In genomic region chr10:78510566-78511323, GRCh38 we compare ENCODE assay signal across 15 cellular contexts.
DNase-seq lines count a peak whose midpoint lies in the region; ATAC-seq and TF ChIP-seq lines count a peak whose summit lies in the region.
"Had no signal": no experiment of that assay in that cellular context is flagged by ENCODE, and none has a peak within 500 bp of the region (broad histone marks: within the 10 kb centered on the region; RNA-seq: fewer than 3 reads in every experiment).

No MANE protein-coding gene starts in this region.

- ATAC-seq in left cardiac atrium (peak; percentile 35 to 53), Right ventricle myocardium inferior (no peak), GM21515 (IDR thresholded peaks at IDR 0.05; ENCODE audit: unreplicated experiment) (no peak)
- ATAC-seq: body of pancreas; naive thymus-derived CD8-positive, alpha-beta T cell had no signal

- H3K4me3 ChIP-seq in mucosa of rectum (ENCODE audit: low read length in 2 of 2) (no peak overlapping the region), urinary bladder (ENCODE audit: low read depth, low read length) (no peak overlapping the region)
- H3K4me3 ChIP-seq: body of pancreas had no signal

- DNase-seq in left cardiac atrium (no peak), Right ventricle myocardium inferior (ENCODE audit: missing footprints) (no peak), chondrocyte (ENCODE audit: low spot score) (no peak), MCF 10A (ENCODE audit: unreplicated experiment) (no peak), OCI-M1 (lab: John Stamatoyannopoulos, UW) (no peak)
- DNase-seq: activated T-cell treated with anti-CD3 and anti-CD28 coated beads, Interleukin-2, amount 50 U/mL, for 72 hours; AML-193; body of pancreas; DND-41; naive thymus-derived CD8-positive, alpha-beta T cell; NCI-H2081 had no signal

- H3K36me3 ChIP-seq in mucosa of rectum (ENCODE audit: control insufficient read depth in 2 of 2, insufficient read depth in 2 of 2, low read length in 2 of 2): no peaks in the 10 kb centered on the region
- no peaks in the 10 kb centered on the region for H3K36me3 ChIP-seq in urinary bladder (ENCODE audit: insufficient read depth)

- no TSS peak for BruUV-seq in MCF 10A (replicated peaks; lab: Mats Ljungman, UMichigan)

- POLR2A ChIA-PET in MCF 10A (lab: Yijun Ruan, JAX): no interaction called here

- no peak overlapping the region for H3K4me3 Mint-ChIP-seq in chondrocyte (ENCODE audit: unreplicated experiment)
- H3K4me3 Mint-ChIP-seq in MCF 10A (ENCODE audit: unreplicated experiment): no peak overlapping the region
- H3K4me3 Mint-ChIP-seq: activated T-cell treated with anti-CD3 and anti-CD28 coated beads, Interleukin-2, amount 50 U/mL, for 72 hours; naive thymus-derived CD8-positive, alpha-beta T cell had no signal

- H3K27me3 Mint-ChIP-seq in chondrocyte (ENCODE audit: low read depth) (no peaks in the 10 kb centered on the region), MCF 10A (ENCODE audit: insufficient read depth, unreplicated experiment) (peaks cover 42% of the 10 kb centered on the region)

- peaks cover 0 to 5% of the 10 kb centered on the region in 2 donors for H3K4me1 ChIP-seq in mucosa of rectum (ENCODE audit: control insufficient read depth in 2 of 2, insufficient read depth in 2 of 2, low read length in 2 of 2)
- no peaks in the 10 kb centered on the region for H3K4me1 ChIP-seq in urinary bladder (ENCODE audit: insufficient read depth)

- intact Hi-C loops in left cardiac atrium (cut with DNase I) (no loop called here), Right ventricle myocardium inferior (cut with DNase I) (no loop called here), MCF 10A (cut with micrococcal nuclease) (no loop called here)

- no peaks in the 10 kb centered on the region for H3K9me3 ChIP-seq in mucosa of rectum (ENCODE audit: control insufficient read depth in 2 of 2, low read length in 2 of 2)
- H3K9me3 ChIP-seq: body of pancreas had no signal

- no peak overlapping the region for H3K9ac ChIP-seq in mucosa of rectum (ENCODE audit: low read depth in 1 of 2, low read length in 2 of 2)
- H3K9ac ChIP-seq: KMS-11 had no signal

- H3K27me3 ChIP-seq in mucosa of rectum (ENCODE audit: control insufficient read depth in 2 of 2, insufficient read depth in 2 of 2, low read length in 2 of 2): no peaks in the 10 kb centered on the region
- H3K27me3 ChIP-seq: body of pancreas had no signal

- H3K27ac Mint-ChIP-seq in chondrocyte (ENCODE audit: unreplicated experiment) (no peak overlapping the region), MCF 10A (ENCODE audit: low read depth, unreplicated experiment) (no peak overlapping the region)
- H3K27ac Mint-ChIP-seq: activated T-cell treated with anti-CD3 and anti-CD28 coated beads, Interleukin-2, amount 50 U/mL, for 72 hours; naive thymus-derived CD8-positive, alpha-beta T cell had no signal

- CTCF ChIA-PET in MCF 10A (lab: Yijun Ruan, JAX): no interaction called here

- 45% methylated on average over 12 of the region's 12 CpGs for WGBS in urinary bladder

- H3K27ac ChIP-seq in mucosa of rectum (ENCODE audit: low read depth in 2 of 2, low read length in 2 of 2): peak overlapping the region; percentile 7 to 8
- H3K27ac ChIP-seq in urinary bladder (ENCODE audit: low read depth): peak overlapping the region; percentile 58
- H3K27ac ChIP-seq: body of pancreas, KMS-11 had no signal

- no peaks in the 10 kb centered on the region for H3K36me3 Mint-ChIP-seq in chondrocyte (ENCODE audit: low read depth)
- no peaks in the 10 kb centered on the region for H3K36me3 Mint-ChIP-seq in MCF 10A (ENCODE audit: insufficient read depth, unreplicated experiment)
- H3K36me3 Mint-ChIP-seq: naive thymus-derived CD8-positive, alpha-beta T cell had no signal

- H3K9me3 Mint-ChIP-seq in chondrocyte (ENCODE audit: low read depth) (peaks cover 6% of the 10 kb centered on the region), MCF 10A (ENCODE audit: unreplicated experiment) (no peaks in the 10 kb centered on the region)
- H3K9me3 Mint-ChIP-seq: activated T-cell treated with anti-CD3 and anti-CD28 coated beads, Interleukin-2, amount 50 U/mL, for 72 hours; naive thymus-derived CD8-positive, alpha-beta T cell had no signal

- peaks cover 15% of the 10 kb centered on the region for H3K4me1 Mint-ChIP-seq in chondrocyte (ENCODE audit: low read depth)
- peaks cover 6% of the 10 kb centered on the region for H3K4me1 Mint-ChIP-seq in MCF 10A (ENCODE audit: insufficient read depth, unreplicated experiment)
- H3K4me1 Mint-ChIP-seq: naive thymus-derived CD8-positive, alpha-beta T cell had no signal

- TF ChIP-seq CTCF in chondrocyte (IDR thresholded peaks at IDR 0.05) (peak; percentile 8), MCF 10A (IDR thresholded peaks at IDR 0.05; ENCODE audit: unreplicated experiment) (no peak)

Comparison
In these comparisons a context has a peak if more than half of its experiments do, and no peak if none do; other contexts are left out.
1. ATAC-seq: peak in left cardiac atrium (2 of 2); none in Right ventricle myocardium inferior (single experiment) and GM21515 (single experiment).